In genomic region chr3:25468866-25469319, GRCh38 we compare ENCODE assay signal across 10 cellular contexts. TPM values are rescaled to one million over a fixed set of nuclear protein-coding genes. Genes with fewer than 3 reads are reported as not detected.
DNase-seq lines count a peak whose midpoint lies in the region; ATAC-seq, FAIRE-seq and TF ChIP-seq lines count a peak whose summit lies in the region.
"Had no signal": no experiment of that assay in that cellular context is flagged by ENCODE, and none has a peak within 500 bp of the region (broad histone marks: within the 10 kb centered on the region; RNA-seq: fewer than 3 reads in every experiment).

No MANE protein-coding gene starts in this region.

- TF ChIP-seq POLR2A in gastrocnemius medialis (IDR thresholded peaks at IDR 0.05): no peak

- H3K27ac ChIP-seq in kidney (ENCODE audit: low read depth in 2 of 2, low read length in 2 of 2): peak overlapping the region in 1 of 2 donors; percentile 76
- peak overlapping the region in 3 of 4 donors; percentile 70 to 82 (median 77) for H3K27ac ChIP-seq in gastrocnemius medialis

- no peaks in the 10 kb centered on the region for H3K9me3 ChIP-seq in kidney (ENCODE audit: control insufficient read depth in 1 of 2, low read length in 2 of 2)
- no peaks in the 10 kb centered on the region for H3K9me3 ChIP-seq in gastrocnemius medialis

- no peaks in the 10 kb centered on the region for H3K27me3 ChIP-seq in gastrocnemius medialis

- H3K4me1 ChIP-seq in kidney (ENCODE audit: control insufficient read depth in 1 of 2, insufficient read depth in 1 of 2, low read depth in 1 of 2, low read length in 2 of 2): peaks cover 15 to 21% of the 10 kb centered on the region in 2 donors
- peaks cover 53 to 83% of the 10 kb centered on the region in 2 donors for H3K4me1 ChIP-seq in gastrocnemius medialis

- DNase-seq in GM04504 (ENCODE audit: low read depth) (peak; percentile 64), choroid plexus epithelial cell (ENCODE audit: low read depth) (peak; percentile 93), kidney (peak; percentile 93), gastrocnemius medialis (peak; percentile 43 to 49), NOMO-1 (lab: John Stamatoyannopoulos, UW; ENCODE audit: unreplicated experiment in 2 of 2) (no peak), NCI-H510A (lab: John Stamatoyannopoulos, UW) (no peak), NK-92 (lab: John Stamatoyannopoulos, UW; ENCODE audit: unreplicated experiment) (no peak)
- DNase-seq: DND-41 had no signal

- intact Hi-C loops in kidney (cut with DNase I) (no loop called here), gastrocnemius medialis (cut with DNase I; ENCODE audit: low total_unique reads) (no loop called here)

- no peaks in the 10 kb centered on the region for H3K36me3 ChIP-seq in kidney (ENCODE audit: control insufficient read depth in 1 of 2, insufficient read depth in 2 of 2, low read length in 2 of 2)
- no peaks in the 10 kb centered on the region for H3K36me3 ChIP-seq in gastrocnemius medialis

- H3K4me3 ChIP-seq in choroid plexus epithelial cell (ENCODE audit: low read depth, low read length): no peak overlapping the region
- no peak overlapping the region for H3K4me3 ChIP-seq in kidney (ENCODE audit: low read length in 2 of 2)
- H3K4me3 ChIP-seq in gastrocnemius medialis: no peak overlapping the region

- no peak overlapping the region for H3K9ac ChIP-seq in kidney (ENCODE audit: low read length in 2 of 2)

- FAIRE-seq in kidney (lab: Jason Lieb, UNC): peak; percentile 53
- FAIRE-seq: colon had no signal

- ATAC-seq in gastrocnemius medialis (peak; percentile 61 to 70), GM19023 (IDR thresholded peaks at IDR 0.05; ENCODE audit: unreplicated experiment) (no peak)

- TF ChIP-seq CTCF in choroid plexus epithelial cell (conservative IDR thresholded peaks at IDR 0.05; ENCODE audit: low read depth, low read length) (peak; percentile 45), kidney (IDR thresholded peaks at IDR 0.05; ENCODE audit: borderline replicate concordance, extremely low read depth, insufficient read depth) (peak; percentile 4), gastrocnemius medialis (IDR thresholded peaks at IDR 0.05 in 4 of 5, conservative IDR thresholded peaks at IDR 0.05 in 1 of 5) (peak; percentile 4 to 47 (median 31))

- in situ Hi-C loops in gastrocnemius medialis (cut with MboI; ENCODE audit: low sequenced_read_pairs in 4 of 4): loop anchor here in 2 of 4 donors (25.0 kb wide), 1 partner anchor 318 kb away; the partner anchor contains the start of genes NGLY1 (in 2 of the 2) and OXSM (in 2 of the 2)

RNA-seq across cellular contexts. Expression of gene RARB, which starts 40.8 kb away (rescaled TPM):
- total RNA-seq in kidney: 14.7 TPM
- 8.3 TPM for polyA plus RNA-seq in kidney (ENCODE audit: insufficient read depth, low read depth, low replicate concordance)
- 1 to 10 TPM; 1.2 to 3.0 (median 1.9) TPM for total RNA-seq in gastrocnemius medialis

Comparison
In these comparisons a context has a peak if more than half of its experiments do, and no peak if none do; other contexts are left out.
1. DNase-seq: peak in GM04504 (single experiment), choroid plexus epithelial cell (single experiment), kidney (single experiment) and gastrocnemius medialis (2 of 2); none in NOMO-1 (0 of 2), NCI-H510A (single experiment) and NK-92 (single experiment).
2. Peak in every context shown above with its lines, with median percentiles within 50 percentile points of each other: CTCF ChIP-seq.